ENCODE assay signal across 24 cellular contexts in genomic region chrX:66902081-66902480, GRCh38.
"Had no signal": no experiment of that assay in that cellular context is flagged by ENCODE, and none has a peak within 500 bp of the region (broad histone marks: within the 10 kb centered on the region; RNA-seq: fewer than 3 reads in every experiment).

No MANE protein-coding gene starts in this region.

- H3K4me1 Mint-ChIP-seq: IgD-negative memory B cell had no signal

- DNase-seq: Kasumi-1, MV-4-11, NCI-H1048, NCI-H1105, NCI-H1417 treated with DMSO at 0.1 percent for 48 hours, NCI-H187, NCI-H2029, NCI-H2081 treated with DMSO at 0.1 percent for 48 hours, NCI-H2171, NCI-H226, NCI-H446, NCI-H510A, NCI-H524 treated with DMSO at 0.1 percent for 48 hours, NCI-H69, NCI-H774, Right ventricle myocardium superior, RPMI8226, SIG-M5 had no signal

- H3K27ac Mint-ChIP-seq: IgD-negative memory B cell had no signal

- ATAC-seq: K562 had no signal

- H3K4me3 Mint-ChIP-seq: IgD-negative memory B cell had no signal

- H3K27ac ChIP-seq: HL-60, KMS-11, SJSA1, SK-N-MC had no signal

- H3K36me3 Mint-ChIP-seq: IgD-negative memory B cell had no signal

- H3K27me3 Mint-ChIP-seq: IgD-negative memory B cell had no signal

- H3K9me3 Mint-ChIP-seq: IgD-negative memory B cell had no signal
